Comparison of ENCODE assay signal across 1 cellular context in genomic region chr15:97960364-97961066, GRCh38.
TF ChIP-seq lines count a peak whose summit lies in the region.

TSS of gene ARRDC4 (plus strand) at chr15:97960703. CDS start at chr15:97960862, 159 bp downstream.

TF ChIP-seq in K562, 482 proteins besides CTCF, POLR2A, EP300 and RAD21 (continued from another document and continues in another):
- TF ChIP-seq ZBTB40 (IDR thresholded peaks at IDR 0.05) (peak; percentile 76), ZBTB40 (CRISPR knock-in tag; IDR thresholded peaks at IDR 0.05) (no peak), MGA (IDR thresholded peaks at IDR 0.05) (peak; percentile 49; the same call in 1 of the 2 replicates), FIP1L1 (IDR thresholded peaks at IDR 0.05; ENCODE audit: low read depth, low read length, poor library complexity, severe bottlenecking) (peak; percentile 28), NFIC (IDR thresholded peaks at IDR 0.05) (peak; percentile 66), NFIX (CRISPR knock-in tag; IDR thresholded peaks at IDR 0.05; ENCODE audit: low read depth) (no peak), CREM (IDR thresholded peaks at IDR 0.05; ENCODE audit: low read depth) (peak; percentile 85), ZNF184 (CRISPR knock-in tag; IDR thresholded peaks at IDR 0.05) (no peak), CHD2 (IDR thresholded peaks at IDR 0.05; ENCODE audit: low read depth, low read length) (peak; percentile 93), ZNF140 (CRISPR knock-in tag; IDR thresholded peaks at IDR 0.05) (peak; percentile 99), ETV5 (CRISPR knock-in tag; IDR thresholded peaks at IDR 0.05; ENCODE audit: low read depth) (0 out of 2 replicates have a peak, but pooled peaks have one; percentile 3), ZBTB33 (CRISPR knock-in tag; IDR thresholded peaks at IDR 0.05) (no peak), TARDBP (IDR thresholded peaks at IDR 0.05) (0 out of 2 replicates have a peak, but pooled peaks have one; percentile 43), ZBTB11 (CRISPR knock-in tag; IDR thresholded peaks at IDR 0.05) (no peak), ZNF57 (CRISPR knock-in tag; IDR thresholded peaks at IDR 0.05) (no peak), TFAP4 (CRISPR knock-in tag; IDR thresholded peaks at IDR 0.05; ENCODE audit: borderline replicate concordance) (peak; percentile 88), KLF16 (IDR thresholded peaks at IDR 0.05) (peak; percentile 49; the same call in 1 of the 2 replicates), ZBTB1 (CRISPR knock-in tag; IDR thresholded peaks at IDR 0.05; ENCODE audit: borderline replicate concordance, low read depth) (no peak; the same call in 1 of the 2 replicates), ZNF79 (CRISPR knock-in tag; IDR thresholded peaks at IDR 0.05; ENCODE audit: low read depth) (no peak), NONO (IDR thresholded peaks at IDR 0.05; ENCODE audit: low read depth in 2 of 2, low read length in 1 of 2) (peak in 1 of 2 experiments; percentile 68; a peak in 2 of 4 replicates), TOE1 (IDR thresholded peaks at IDR 0.05; ENCODE audit: borderline replicate concordance) (peak; percentile 97), TOE1 (CRISPR knock-in tag; IDR thresholded peaks at IDR 0.05; ENCODE audit: borderline replicate concordance, low read depth) (no peak), JUN (IDR thresholded peaks at IDR 0.05; ENCODE audit: borderline replicate concordance, low read depth, low read length) (peak; percentile 82; the same call in 1 of the 2 replicates), JUN (CRISPR knock-in tag; IDR thresholded peaks at IDR 0.05; ENCODE audit: borderline replicate concordance) (no peak), GABPA (tag; conservative IDR thresholded peaks at IDR 0.05; ENCODE audit: low read depth) (peak; percentile 14; the same call in 1 of the 2 replicates), HDAC1 (IDR thresholded peaks at IDR 0.05) (peak in 1 of 2 experiments; percentile 37; a peak in 1 of 4 replicates), ZNF780A (CRISPR knock-in tag; IDR thresholded peaks at IDR 0.05) (0 out of 2 replicates have a peak, but pooled peaks have one; percentile 37)
